9 cellular contexts compared by ENCODE assay signal in genomic region chr1:153612111-153612754, GRCh38. TPM values are rescaled to one million over a fixed set of nuclear protein-coding genes. Genes with fewer than 3 reads are reported as not detected.
DNase-seq lines count a peak whose midpoint lies in the region; ATAC-seq and TF ChIP-seq lines count a peak whose summit lies in the region.
"Had no signal": no experiment of that assay in that cellular context is flagged by ENCODE, and none has a peak within 500 bp of the region (broad histone marks: within the 10 kb centered on the region; RNA-seq: fewer than 3 reads in every experiment).

No MANE protein-coding gene starts in this region.

- H3K36me3 ChIP-seq in Peyer's patch: peaks cover 0 to 6% (median 0%) of the 10 kb centered on the region in 3 donors
- H3K36me3 ChIP-seq in esophagus muscularis mucosa: peaks cover 4 to 9% (median 7%) of the 10 kb centered on the region in 4 donors
- peaks cover 6 to 7% of the 10 kb centered on the region in 2 donors for H3K36me3 ChIP-seq in mucosa of rectum (ENCODE audit: control insufficient read depth in 2 of 2, insufficient read depth in 2 of 2, low read length in 2 of 2)
- peaks cover 0 to 6% (median 0%) of the 10 kb centered on the region in 3 donors for H3K36me3 ChIP-seq in tibial nerve

- 43% methylated on average over 11 of the region's 11 CpGs for WGBS in esophagus muscularis mucosa
- 37% methylated on average over 11 of the region's 11 CpGs for WGBS in tibial nerve, 2 donors

- peak overlapping the region; percentile 32 to 76 (median 56) for H3K4me3 ChIP-seq in Peyer's patch
- H3K4me3 ChIP-seq in esophagus muscularis mucosa: peak overlapping the region; percentile 64 to 72 (median 69)
- H3K4me3 ChIP-seq in mucosa of rectum (ENCODE audit: low read length in 2 of 2): peak overlapping the region; percentile 80 to 93
- peak overlapping the region; percentile 45 to 66 (median 58) for H3K4me3 ChIP-seq in tibial nerve

- H3K9me3 ChIP-seq in Peyer's patch (no peaks in the 10 kb centered on the region), esophagus muscularis mucosa (no peaks in the 10 kb centered on the region), mucosa of rectum (ENCODE audit: control insufficient read depth in 2 of 2, low read length in 2 of 2) (no peaks in the 10 kb centered on the region), tibial nerve (no peaks in the 10 kb centered on the region)

- ATAC-seq in GM18873 (IDR thresholded peaks at IDR 0.05; ENCODE audit: low FRiP score, unreplicated experiment): no peak
- ATAC-seq in GM21576 (IDR thresholded peaks at IDR 0.05; ENCODE audit: unreplicated experiment): no peak

- peak overlapping the region; percentile 95 to 96 for H3K9ac ChIP-seq in mucosa of rectum (ENCODE audit: low read depth in 1 of 2, low read length in 2 of 2)

- intact Hi-C loops in esophagus muscularis mucosa (cut with DNase I): loop anchor here (5.0 kb wide), 1 partner anchor 100 kb away; no protein-coding TSS in a partner anchor

- H3K4me1 ChIP-seq in Peyer's patch (peaks cover 0 to 65% (median 3%) of the 10 kb centered on the region in 4 donors), esophagus muscularis mucosa (peaks cover 46 to 75% (median 63%) of the 10 kb centered on the region in 4 donors), mucosa of rectum (ENCODE audit: control insufficient read depth in 2 of 2, insufficient read depth in 2 of 2, low read length in 2 of 2) (peaks cover 56 to 73% of the 10 kb centered on the region in 2 donors), tibial nerve (peaks cover 0 to 77% (median 54%) of the 10 kb centered on the region in 4 donors)

- H3K27me3 ChIP-seq in Peyer's patch: no peaks in the 10 kb centered on the region
- no peaks in the 10 kb centered on the region for H3K27me3 ChIP-seq in esophagus muscularis mucosa
- H3K27me3 ChIP-seq in mucosa of rectum (ENCODE audit: control insufficient read depth in 2 of 2, insufficient read depth in 2 of 2, low read length in 2 of 2): no peaks in the 10 kb centered on the region
- no peaks in the 10 kb centered on the region for H3K27me3 ChIP-seq in tibial nerve

- H3K27ac ChIP-seq in Peyer's patch: peak overlapping the region; percentile 60 to 100 (median 92)
- H3K27ac ChIP-seq in esophagus muscularis mucosa (replicated peaks in 1 of 4): peak overlapping the region; percentile 85 to 90 (median 88)
- H3K27ac ChIP-seq in mucosa of rectum (ENCODE audit: low read depth in 2 of 2, low read length in 2 of 2): peak overlapping the region; percentile 94 to 95
- peak overlapping the region; percentile 88 to 99 (median 94) for H3K27ac ChIP-seq in tibial nerve
- H3K27ac ChIP-seq: VCaP had no signal

- TF ChIP-seq EP300 in esophagus muscularis mucosa (IDR thresholded peaks at IDR 0.05) (no peak), tibial nerve (IDR thresholded peaks at IDR 0.05) (no peak)

- DNase-seq in Peyer's patch (peak in 1 of 3 donors; percentile 59), esophagus muscularis mucosa (ENCODE audit: extremely low spot score) (no peak), tibial nerve (ENCODE audit: low spot score in 2 of 2) (no peak), DMS153 treated with DMSO at 0.1 percent for 48 hours (lab: John Stamatoyannopoulos, UW; ENCODE audit: unreplicated experiment) (no peak), NCI-H1436 (lab: John Stamatoyannopoulos, UW) (no peak)

- no peak for TF ChIP-seq CTCF in Peyer's patch (IDR thresholded peaks at IDR 0.05)
- TF ChIP-seq CTCF in esophagus muscularis mucosa (IDR thresholded peaks at IDR 0.05): no peak
- no peak for TF ChIP-seq CTCF in tibial nerve (IDR thresholded peaks at IDR 0.05)

- no peak for TF ChIP-seq POLR2A in Peyer's patch (IDR thresholded peaks at IDR 0.05)
- TF ChIP-seq POLR2A in esophagus muscularis mucosa (IDR thresholded peaks at IDR 0.05; ENCODE audit: low read depth): no peak
- no peak for TF ChIP-seq POLR2A in tibial nerve (IDR thresholded peaks at IDR 0.05)

RNA-seq across cellular contexts. Expression of gene S100A16, which starts 0.7 kb away (rescaled TPM):
- total RNA-seq in Peyer's patch: 100 to 1,000 TPM; 107 to 277 (median 193) TPM
- total RNA-seq in esophagus muscularis mucosa: 10 to 100 TPM; 33.2 to 67.9 (median 48.2) TPM
- 100 to 1,000 TPM in 2 of 4 donors, 10 to 100 TPM in 2; 45.5 to 120 (median 77.1) TPM for total RNA-seq in tibial nerve

RNA-seq across cellular contexts. Expression of gene S100A14, which starts 3.9 kb away (rescaled TPM):
- total RNA-seq in Peyer's patch (100 to 1,000 TPM; 106 to 391 (median 293) TPM), esophagus muscularis mucosa (1 to 10 TPM in 1 of 4 donors, not detected in 3; 1.0 TPM), tibial nerve (10 to 100 TPM in 1 of 4 donors, not detected in 3; 15.3 TPM)

RNA-seq across cellular contexts. Expression of gene S100A13, which starts 15.1 kb away (rescaled TPM):
- total RNA-seq in Peyer's patch (100 to 1,000 TPM in 1 of 4 donors, 10 to 100 TPM in 3; 49.5 to 185 (median 52.9) TPM), esophagus muscularis mucosa (10 to 100 TPM; 71.3 to 84.7 (median 83.1) TPM), tibial nerve (100 to 1,000 TPM in 3 of 4 donors, 10 to 100 TPM in 1; 74.4 to 151 (median 121) TPM)

RNA-seq across cellular contexts. Expression of gene S100A1, which starts 16.0 kb away (rescaled TPM):
- total RNA-seq in Peyer's patch: not detected
- 10 to 100 TPM in 2 of 4 donors, 1 to 10 TPM in 2; 4.3 to 17.9 (median 9.2) TPM for total RNA-seq in esophagus muscularis mucosa
- total RNA-seq in tibial nerve: 100 to 1,000 TPM in 1 of 4 donors, 10 to 100 TPM in 3; 41.4 to 102 (median 69.2) TPM

RNA-seq across cellular contexts. Expression of gene CHTOP, which starts 21.6 kb away (rescaled TPM):
- 10 to 100 TPM; 53.8 to 80.8 (median 68.7) TPM for total RNA-seq in Peyer's patch
- 10 to 100 TPM; 34.5 to 43.8 (median 37.6) TPM for total RNA-seq in esophagus muscularis mucosa
- 10 to 100 TPM; 49.0 to 66.6 (median 56.5) TPM for total RNA-seq in tibial nerve

Comparison
In these comparisons a context has a peak if more than half of its experiments do, and no peak if none do; other contexts are left out.
1. RNA of gene S100A14, which starts 3.9 kb away (total RNA-seq): 106 to 391 TPM in Peyer's patch; 1.0 TPM in esophagus muscularis mucosa and 15.3 TPM in tibial nerve; every median in the first group is over 4 times any median in the second.
2. Peak in every context shown above with its lines, with median percentiles within 50 percentile points of each other: H3K27ac ChIP-seq and H3K4me3 ChIP-seq.